In genomic region chr2:120293991-120294329, GRCh38 we compare ENCODE assay signal across 11 cellular contexts. TPM values are rescaled to one million over a fixed set of nuclear protein-coding genes. Genes with fewer than 3 reads are reported as not detected.
DNase-seq lines count a peak whose midpoint lies in the region; ATAC-seq and TF ChIP-seq lines count a peak whose summit lies in the region.
"Had no signal": no experiment of that assay in that cellular context is flagged by ENCODE, and none has a peak within 500 bp of the region (broad histone marks: within the 10 kb centered on the region; RNA-seq: fewer than 3 reads in every experiment).

No MANE protein-coding gene starts in this region.

- H2BK20ac ChIP-seq in IMR-90 (ENCODE audit: low read depth, low read length) = no peak overlapping the region

- TSS peak; percentile 84 for BruUV-seq in IMR-90 (replicated peaks; lab: Mats Ljungman, UMichigan)

- H3K9me1 ChIP-seq in IMR-90 (ENCODE audit: insufficient read depth, low read length) = peaks cover 21% of the 10 kb centered on the region

- H3K56ac ChIP-seq in IMR-90 (ENCODE audit: extremely low read depth, insufficient read depth, low read length) = no peak overlapping the region

- H2AK9ac ChIP-seq in IMR-90 (replicated peaks; ENCODE audit: low read depth, low read length, poor library complexity) = no peak overlapping the region

- peak overlapping the region; percentile 64; the same call in 1 of the 2 replicates for H3K4me2 ChIP-seq in IMR-90 (ENCODE audit: low read depth, low read length)
- H3K4me2 ChIP-seq: A549 had no signal

- H3K4me1 ChIP-seq in IMR-90 (ENCODE audit: control insufficient read depth, insufficient read depth, low read length) = peaks cover 20% of the 10 kb centered on the region
- H3K4me1 ChIP-seq in upper lobe of right lung = peaks cover 12% of the 10 kb centered on the region

- H4K5ac ChIP-seq in IMR-90 (ENCODE audit: low read depth, low read length) = 0 out of 2 replicates have a peak overlapping the region, but pooled peaks have one; percentile 19

- peak overlapping the region; percentile 24; the same call in 1 of the 2 replicates for H3K18ac ChIP-seq in IMR-90 (ENCODE audit: low read depth, low read length)

- no peak overlapping the region for H3K4me3 Mint-ChIP-seq in activated CD4-positive, alpha-beta T cell treated with anti-CD3 and anti-CD28 coated beads, Interleukin-2, amount 10 ng/mL, durations not matched to agents 7 days and 5 days
- H3K4me3 Mint-ChIP-seq: neural crest cell had no signal

- H2BK5ac ChIP-seq in IMR-90 (ENCODE audit: low read depth, low read length, poor library complexity, severe bottlenecking) = no peak overlapping the region

- H3K14ac ChIP-seq in IMR-90 (replicated peaks; ENCODE audit: low read depth, low read length) = no peak overlapping the region

- H3K9me3 ChIP-seq in IMR-90 (ENCODE audit: control insufficient read depth, insufficient read depth, low read length) (no peaks in the 10 kb centered on the region), upper lobe of right lung (no peaks in the 10 kb centered on the region)
- H3K9me3 ChIP-seq: A549 had no signal

- H3K27me3 Mint-ChIP-seq in activated CD4-positive, alpha-beta T cell treated with anti-CD3 and anti-CD28 coated beads, Interleukin-2, amount 10 ng/mL, durations not matched to agents 7 days and 5 days = no peaks in the 10 kb centered on the region

- H4K20me1 ChIP-seq in IMR-90 (ENCODE audit: insufficient read depth, low read length) = peaks cover 13% of the 10 kb centered on the region; the same call in 1 of the 2 replicates

- no CpG with 5 or more reads among the region's 2 CpGs for WGBS in IMR-90 (ENCODE audit: extremely low coverage in 2 of 2, insufficient read length in 1 of 2), 2 experiments

- H2AFZ ChIP-seq in IMR-90 (replicated peaks; ENCODE audit: low read length, poor library complexity) = no peak overlapping the region

- H3K36me3 ChIP-seq in IMR-90 (ENCODE audit: control insufficient read depth, insufficient read depth, low read length) (peaks cover 7% of the 10 kb centered on the region), upper lobe of right lung (peaks cover 55% of the 10 kb centered on the region)

- no peak for TF ChIP-seq POLR2A in IMR-90 (IDR thresholded peaks at IDR 0.05; ENCODE audit: low read depth, low read length)

- H3K23ac ChIP-seq in IMR-90 (ENCODE audit: low read depth, low read length) = no peak overlapping the region

- ATAC-seq in HG02623 (IDR thresholded peaks at IDR 0.05; ENCODE audit: unreplicated experiment) = peak; percentile 91
- ATAC-seq in IMR-90 (ENCODE audit: low read depth) = peak; percentile 37
- peak; percentile 57 for ATAC-seq in upper lobe of right lung
- ATAC-seq: A549 had no signal

- TF ChIP-seq CTCF in IMR-90 (conservative IDR thresholded peaks at IDR 0.05; ENCODE audit: low read depth, low read length) = no peak
- TF ChIP-seq CTCF in upper lobe of right lung (IDR thresholded peaks at IDR 0.05) = no peak

- H3K27ac Mint-ChIP-seq in activated CD4-positive, alpha-beta T cell treated with anti-CD3 and anti-CD28 coated beads, Interleukin-2, amount 10 ng/mL, durations not matched to agents 7 days and 5 days = peak overlapping the region; percentile 72

- H2AK5ac ChIP-seq in IMR-90 (ENCODE audit: low read depth, low read length) = no peak overlapping the region

- H2BK120ac ChIP-seq in IMR-90 (ENCODE audit: low read depth, low read length) = no peak overlapping the region

- no peak overlapping the region for H3K4ac ChIP-seq in IMR-90 (ENCODE audit: low read depth, low read length)

- H3K9me3 Mint-ChIP-seq in activated CD4-positive, alpha-beta T cell treated with anti-CD3 and anti-CD28 coated beads, Interleukin-2, amount 10 ng/mL, durations not matched to agents 7 days and 5 days = no peaks in the 10 kb centered on the region
- H3K9me3 Mint-ChIP-seq: neural crest cell had no signal

- in situ Hi-C loops in IMR-90 (cut with MboI; ENCODE audit: low sequenced_read_pairs) = no loop called here

- H3K4me3 ChIP-seq in IMR-90 (ENCODE audit: insufficient read depth, low read depth, low read length) (no peak overlapping the region), upper lobe of right lung (no peak overlapping the region)
- H3K4me3 ChIP-seq: A549 had no signal

- no peak overlapping the region for H3K9ac ChIP-seq in IMR-90 (ENCODE audit: low read depth, low read length)

- POLR2A ChIA-PET in activated CD4-positive, alpha-beta T cell treated with anti-CD3 and anti-CD28 coated beads, Interleukin-2, amount 10 ng/mL, durations not matched to agents 7 days and 5 days (lab: Charles Lee) = no interaction called here
- POLR2A ChIA-PET in IMR-90 (lab: Charles Lee; ENCODE audit: unreplicated experiment) = no interaction called here

- peaks cover 14 to 20% of the 10 kb centered on the region in 2 experiments for H3K79me1 ChIP-seq in IMR-90 (ENCODE audit: low read depth in 1 of 2, low read length in 2 of 2)

- peak; percentile 30 for DNase-seq in activated CD4-positive, alpha-beta T cell treated with anti-CD3 and anti-CD28 coated beads, Interleukin-2, amount 10 ng/mL, durations not matched to agents 7 days and 5 days
- DNase-seq in activated CD4-positive, alpha-beta T cell treated with anti-CD3 and anti-CD28 coated beads for 4 hours = no peak
- DNase-seq in IMR-90 (no peak), upper lobe of right lung (no peak), Kasumi-1 (lab: John Stamatoyannopoulos, UW) (no peak), NCI-H1105 (lab: John Stamatoyannopoulos, UW) (no peak), NCI-H1436 treated with DMSO at 0.1 percent for 48 hours (lab: John Stamatoyannopoulos, UW) (no peak)
- DNase-seq: activated CD4-positive, alpha-beta T cell treated with anti-CD3 and anti-CD28 coated beads, Interleukin-2, amount 50 U/mL, for 4 hours had no signal

- no peaks in the 10 kb centered on the region for H3K27me3 ChIP-seq in IMR-90 (ENCODE audit: control insufficient read depth, insufficient read depth, low read length)
- H3K27me3 ChIP-seq in upper lobe of right lung = no peaks in the 10 kb centered on the region

- H3K4me1 Mint-ChIP-seq in activated CD4-positive, alpha-beta T cell treated with anti-CD3 and anti-CD28 coated beads, Interleukin-2, amount 10 ng/mL, durations not matched to agents 7 days and 5 days = peaks cover 54% of the 10 kb centered on the region

- CTCF ChIA-PET in activated CD4-positive, alpha-beta T cell treated with anti-CD3 and anti-CD28 coated beads, Interleukin-2, amount 10 ng/mL, durations not matched to agents 7 days and 5 days (lab: Charles Lee) = interaction anchor here (1.3 to 2.0 kb wide), 2 partner anchors 19 to 62 kb away, joined by 5 to 6 read pairs; no protein-coding TSS in a partner anchor
- CTCF ChIA-PET in IMR-90 (lab: Yijun Ruan, JAX) = no interaction called here

- intact Hi-C loops in IMR-90 (cut with micrococcal nuclease) (no loop called here), upper lobe of right lung (cut with DNase I) (no loop called here)

- peak overlapping the region in 1 of 2 experiments; percentile 5; a peak in 1 of 4 replicates for H4K8ac ChIP-seq in IMR-90 (ENCODE audit: low read depth in 2 of 2, low read length in 2 of 2)

- dilution Hi-C loops in IMR-90 (cut with HindIII; ENCODE audit: low sequenced_read_pairs, unreplicated experiment) = no loop called here

- TF ChIP-seq RAD21 in IMR-90 (IDR thresholded peaks at IDR 0.05; ENCODE audit: low read length) = no peak

- H3K27ac ChIP-seq in IMR-90 (ENCODE audit: insufficient read depth, low read length) (peak overlapping the region; percentile 26; the same call in 1 of the 2 replicates), upper lobe of right lung (no peak overlapping the region)
- H3K27ac ChIP-seq: A549 had no signal

- H3K36me3 Mint-ChIP-seq in activated CD4-positive, alpha-beta T cell treated with anti-CD3 and anti-CD28 coated beads, Interleukin-2, amount 10 ng/mL, durations not matched to agents 7 days and 5 days (ENCODE audit: low read depth) = peaks cover 63% of the 10 kb centered on the region

- no peak overlapping the region for H2BK15ac ChIP-seq in IMR-90 (ENCODE audit: low read depth, low read length)

- H4K91ac ChIP-seq in IMR-90 (ENCODE audit: insufficient read depth, low read depth, low read length) = no peak overlapping the region

TF ChIP-seq in IMR-90, 13 proteins besides CTCF, POLR2A, EP300 and RAD21:
- TF ChIP-seq MXI1 (IDR thresholded peaks at IDR 0.05; ENCODE audit: borderline replicate concordance, low read depth, low read length) (no peak), CEBPB (IDR thresholded peaks at IDR 0.05; ENCODE audit: low read depth, low read length) (no peak), FOS (IDR thresholded peaks at IDR 0.05; ENCODE audit: low read depth, low read length) (no peak), MAZ (IDR thresholded peaks at IDR 0.05; ENCODE audit: borderline replicate concordance, low read depth, low read length) (no peak), RFX5 (IDR thresholded peaks at IDR 0.05; ENCODE audit: low read depth, low read length) (no peak), SMC3 (IDR thresholded peaks at IDR 0.05; ENCODE audit: low read depth, low read length) (no peak), CHD1 (IDR thresholded peaks at IDR 0.05; ENCODE audit: low read depth, low read length) (no peak), NFE2L2 (IDR thresholded peaks at IDR 0.05; ENCODE audit: low read depth, low read length) (no peak), MAFK (IDR thresholded peaks at IDR 0.05; ENCODE audit: low read depth, low read length) (no peak)
- TF ChIP-seq, protein P1, sequence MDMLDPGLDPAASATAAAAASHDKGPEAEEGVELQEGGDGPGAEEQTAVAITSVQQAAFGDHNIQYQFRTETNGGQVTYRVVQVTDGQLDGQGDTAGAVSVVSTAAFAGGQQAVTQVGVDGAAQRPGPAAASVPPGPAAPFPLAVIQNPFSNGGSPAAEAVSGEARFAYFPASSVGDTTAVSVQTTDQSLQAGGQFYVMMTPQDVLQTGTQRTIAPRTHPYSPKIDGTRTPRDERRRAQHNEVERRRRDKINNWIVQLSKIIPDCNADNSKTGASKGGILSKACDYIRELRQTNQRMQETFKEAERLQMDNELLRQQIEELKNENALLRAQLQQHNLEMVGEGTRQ (IDR thresholded peaks at IDR 0.05; ENCODE audit: low read depth, low read length) = no peak

RNA-seq across cellular contexts. Expression of gene RALB, which starts 41.3 kb away (rescaled TPM):
- total RNA-seq in activated CD4-positive, alpha-beta T cell treated with anti-CD3 and anti-CD28 coated beads, Interleukin-2, amount 10 ng/mL, durations not matched to agents 7 days and 5 days = 10 to 100 TPM; 44.3 to 46.8 TPM
- total RNA-seq in IMR-90 (2012; rRNA removed) = 53.6 and 75.3 TPM in 2 replicates
- 38.0 and 54.7 TPM in 2 replicates for polyA plus RNA-seq in IMR-90 (2012; rRNA removed)
- polyA plus RNA-seq in IMR-90 (2012; cell fraction: cytosol; rRNA removed) = 14.8 and 19.0 TPM in 2 replicates
- 4.3 and 18.5 TPM in 2 replicates for polyA plus RNA-seq in IMR-90 (2012; cell fraction: nucleus; rRNA removed; ENCODE audit: low replicate concordance)
- 65.9 TPM for total RNA-seq in upper lobe of right lung

RNA-seq across cellular contexts. Expression of gene INHBB, which starts 52.0 kb away (rescaled TPM):
- not detected for total RNA-seq in activated CD4-positive, alpha-beta T cell treated with anti-CD3 and anti-CD28 coated beads, Interleukin-2, amount 10 ng/mL, durations not matched to agents 7 days and 5 days
- total RNA-seq in IMR-90 (2012; rRNA removed) = 0.18 and 0.28 TPM in 2 replicates
- 0.92 and 1.0 TPM in 2 replicates for polyA plus RNA-seq in IMR-90 (2012; rRNA removed)
- polyA plus RNA-seq in IMR-90 (2012; cell fraction: cytosol; rRNA removed) = 0.61 and 2.2 TPM in 2 replicates
- polyA plus RNA-seq in IMR-90 (2012; cell fraction: nucleus; rRNA removed; ENCODE audit: low replicate concordance) = 1.1 and 1.2 TPM in 2 replicates
- 12.3 TPM for total RNA-seq in upper lobe of right lung

Comparison
In these comparisons a context has a peak if more than half of its experiments do, and no peak if none do; other contexts are left out.
1. ATAC-seq: peak in every context shown above with its lines; median percentile 91 in HG02623; 57 in upper lobe of right lung; 37 in IMR-90.
2. RNA of gene INHBB, which starts 52.0 kb away (total RNA-seq): 12.3 TPM in upper lobe of right lung (single experiment); 0.18 to 0.28 TPM in IMR-90 and not detected in activated CD4-positive, alpha-beta T cell treated with anti-CD3 and anti-CD28 coated beads, Interleukin-2, amount 10 ng/mL, durations not matched to agents 7 days and 5 days; every median in the first group is over 10 times any median in the second.